ENCODE assay signal across 9 cellular contexts in the genomic region with DNA sequence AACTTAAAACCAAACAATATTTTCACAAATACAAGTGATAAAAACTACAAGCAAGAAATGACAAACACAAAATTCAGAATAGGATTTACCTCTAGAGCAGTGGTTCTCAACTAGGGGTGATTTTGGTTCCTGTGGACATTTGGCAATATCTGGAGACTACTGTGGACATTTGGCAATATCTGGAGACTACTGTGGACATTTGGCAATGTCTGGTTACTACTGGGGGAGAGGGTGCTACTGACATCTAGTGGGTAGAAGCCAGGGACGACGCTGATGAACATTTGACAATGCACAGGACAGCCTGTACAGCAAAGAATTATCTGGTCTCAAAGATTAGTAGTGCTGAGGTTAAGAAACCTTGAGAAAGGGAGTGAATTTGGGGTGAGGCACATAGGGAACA.
A peak's percentile ranks its signal among the peaks of the same experiment; 100 is the strongest.
DNase-seq lines count a peak whose midpoint lies in the region; ATAC-seq, FAIRE-seq and TF ChIP-seq lines count a peak whose summit lies in the region.
"Had no signal": no experiment of that assay in that cellular context is flagged by ENCODE, and none has a peak within 500 bp of the region (broad histone marks: within the 10 kb centered on the region; RNA-seq: fewer than 3 reads in every experiment).

No MANE protein-coding gene starts in this region.

- H3K36me3 ChIP-seq in smooth muscle cell (ENCODE audit: low read depth): no peaks in the 10 kb centered on the region

- POLR2A ChIA-PET in GM10248 (lab: Yijun Ruan, JAX): no interaction called here

- H3K27me3 Mint-ChIP-seq in activated T-cell treated with anti-CD3 and anti-CD28 coated beads, Interleukin-2, amount 50 U/mL, for 4 hours (ENCODE audit: low read depth): no peaks in the 10 kb centered on the region

- DNase-seq in GM10248 (ENCODE audit: extremely low spot score) (no peak), RCC 7860 (ENCODE audit: low spot score) (peak; percentile 18), fibroblast of the conjunctiva (ENCODE audit: low read depth) (peak; percentile 16), NCI-H1436 (lab: John Stamatoyannopoulos, UW) (no peak), smooth muscle cell (lab: John Stamatoyannopoulos, UW; ENCODE audit: unreplicated experiment) (no peak)
- no peak for DNase-seq in activated T-cell treated with anti-CD3 and anti-CD28 coated beads, Interleukin-2, amount 50 U/mL, for 4 hours
- DNase-seq: DMS79 treated with DMSO at 0.1 percent for 48 hours had no signal

- no peak overlapping the region for H3K4me3 Mint-ChIP-seq in activated T-cell treated with anti-CD3 and anti-CD28 coated beads, Interleukin-2, amount 50 U/mL, for 4 hours

- no peaks in the 10 kb centered on the region for H3K4me1 ChIP-seq in smooth muscle cell (ENCODE audit: low read depth)

- H3K4me3 ChIP-seq in smooth muscle cell: no peak overlapping the region

- no peaks in the 10 kb centered on the region for H3K9me3 Mint-ChIP-seq in activated T-cell treated with anti-CD3 and anti-CD28 coated beads, Interleukin-2, amount 50 U/mL, for 4 hours

- no peak for ATAC-seq in activated T-cell treated with anti-CD3 and anti-CD28 coated beads, Interleukin-2, amount 50 U/mL, for 4 hours
- no peak for ATAC-seq in GM21526 (IDR thresholded peaks at IDR 0.05; ENCODE audit: low FRiP score, unreplicated experiment)

- H4K20me1 ChIP-seq in smooth muscle cell (ENCODE audit: low read depth): no peaks in the 10 kb centered on the region

- H3K27me3 ChIP-seq in smooth muscle cell (ENCODE audit: low read depth): no peaks in the 10 kb centered on the region

- H3F3A ChIP-seq in smooth muscle cell (ENCODE audit: low read depth): no peaks in the 10 kb centered on the region

- H3K27ac ChIP-seq in 22Rv1 (no peak overlapping the region), smooth muscle cell (ENCODE audit: low read depth) (no peak overlapping the region)

- peak; percentile 25 for FAIRE-seq in RCC 7860 (lab: Jason Lieb, UNC)

- CTCF ChIA-PET in GM10248 (lab: Yijun Ruan, JAX): no interaction called here

- no peaks in the 10 kb centered on the region for H3K79me2 ChIP-seq in smooth muscle cell (ENCODE audit: low read depth)

- H3K4me2 ChIP-seq in smooth muscle cell: no peak overlapping the region

- TF ChIP-seq CTCF in 22Rv1 (IDR thresholded peaks at IDR 0.05) (peak; percentile 19; the same call in 1 of the 2 replicates), GM10248 (IDR thresholded peaks at IDR 0.05; ENCODE audit: control extremely low read depth, extremely low read depth, low read depth, missing control alignments) (peak; percentile 12), smooth muscle cell (IDR thresholded peaks at IDR 0.05; ENCODE audit: borderline replicate concordance, insufficient read depth, poor library complexity, severe bottlenecking) (no peak)

- H2AFZ ChIP-seq in smooth muscle cell (ENCODE audit: low read depth): no peak overlapping the region

- no peaks in the 10 kb centered on the region for H3K36me3 Mint-ChIP-seq in activated T-cell treated with anti-CD3 and anti-CD28 coated beads, Interleukin-2, amount 50 U/mL, for 4 hours (ENCODE audit: insufficient read depth)

- H3K9me3 ChIP-seq in smooth muscle cell (replicated peaks; ENCODE audit: low read depth): no peaks in the 10 kb centered on the region

- H3K4me1 Mint-ChIP-seq in activated T-cell treated with anti-CD3 and anti-CD28 coated beads, Interleukin-2, amount 50 U/mL, for 4 hours (ENCODE audit: low read depth): no peaks in the 10 kb centered on the region

- 36% methylated on average over 2 of the region's 2 CpGs for WGBS in smooth muscle cell (ENCODE audit: low lambda C conversion rate)

- no peak overlapping the region for H3K9ac ChIP-seq in smooth muscle cell (ENCODE audit: low read depth)

Comparison
In these comparisons a context has a peak if more than half of its experiments do, and no peak if none do; other contexts are left out.
1. DNase-seq: peak in RCC 7860 (single experiment) and fibroblast of the conjunctiva (single experiment); none in GM10248 (single experiment), NCI-H1436 (single experiment), activated T-cell treated with anti-CD3 and anti-CD28 coated beads, Interleukin-2, amount 50 U/mL, for 4 hours (single experiment) and smooth muscle cell (single experiment).